ENCODE assay signal across 1 cellular context in the genomic region with DNA sequence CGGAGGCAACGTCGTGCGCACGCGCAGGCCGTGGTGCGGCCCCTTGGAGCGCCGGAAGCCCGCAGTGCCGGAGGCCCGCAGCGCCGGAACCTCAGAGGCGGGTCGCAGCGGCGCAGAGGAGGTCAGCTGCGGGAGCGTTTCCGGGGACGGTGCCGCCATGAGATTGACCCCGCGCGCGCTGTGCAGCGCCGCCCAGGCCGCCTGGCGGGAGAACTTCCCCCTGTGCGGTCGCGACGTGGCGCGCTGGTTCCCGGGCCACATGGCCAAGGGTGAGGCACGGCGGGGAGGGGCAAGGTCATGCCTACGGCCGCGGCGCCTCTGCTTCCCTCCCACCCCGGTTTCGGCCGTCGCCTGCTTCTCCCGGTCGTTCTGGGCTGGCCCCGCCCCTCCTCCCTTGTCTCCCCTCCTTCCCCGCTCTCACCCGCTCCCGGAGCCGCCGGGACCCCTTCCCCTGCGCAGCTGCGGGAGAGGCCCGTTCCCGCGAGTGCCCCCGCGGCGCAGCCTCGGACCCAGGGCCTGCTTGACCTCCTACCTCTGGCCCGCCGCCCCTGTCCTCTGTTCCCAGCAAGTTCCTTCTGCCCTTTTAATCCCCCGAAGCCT.
TF ChIP-seq lines count a peak whose summit lies in the region.

A gene with protein sequence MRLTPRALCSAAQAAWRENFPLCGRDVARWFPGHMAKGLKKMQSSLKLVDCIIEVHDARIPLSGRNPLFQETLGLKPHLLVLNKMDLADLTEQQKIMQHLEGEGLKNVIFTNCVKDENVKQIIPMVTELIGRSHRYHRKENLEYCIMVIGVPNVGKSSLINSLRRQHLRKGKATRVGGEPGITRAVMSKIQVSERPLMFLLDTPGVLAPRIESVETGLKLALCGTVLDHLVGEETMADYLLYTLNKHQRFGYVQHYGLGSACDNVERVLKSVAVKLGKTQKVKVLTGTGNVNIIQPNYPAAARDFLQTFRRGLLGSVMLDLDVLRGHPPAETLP (plus strand): TSS at position 94 of the 600 bp plus-strand sequence. CDS start 64 bp downstream, at position 158.

TF ChIP-seq in K562, 482 proteins besides CTCF, POLR2A, EP300 and RAD21 (continued from another document and continues in another):
- TF ChIP-seq, protein P1, sequence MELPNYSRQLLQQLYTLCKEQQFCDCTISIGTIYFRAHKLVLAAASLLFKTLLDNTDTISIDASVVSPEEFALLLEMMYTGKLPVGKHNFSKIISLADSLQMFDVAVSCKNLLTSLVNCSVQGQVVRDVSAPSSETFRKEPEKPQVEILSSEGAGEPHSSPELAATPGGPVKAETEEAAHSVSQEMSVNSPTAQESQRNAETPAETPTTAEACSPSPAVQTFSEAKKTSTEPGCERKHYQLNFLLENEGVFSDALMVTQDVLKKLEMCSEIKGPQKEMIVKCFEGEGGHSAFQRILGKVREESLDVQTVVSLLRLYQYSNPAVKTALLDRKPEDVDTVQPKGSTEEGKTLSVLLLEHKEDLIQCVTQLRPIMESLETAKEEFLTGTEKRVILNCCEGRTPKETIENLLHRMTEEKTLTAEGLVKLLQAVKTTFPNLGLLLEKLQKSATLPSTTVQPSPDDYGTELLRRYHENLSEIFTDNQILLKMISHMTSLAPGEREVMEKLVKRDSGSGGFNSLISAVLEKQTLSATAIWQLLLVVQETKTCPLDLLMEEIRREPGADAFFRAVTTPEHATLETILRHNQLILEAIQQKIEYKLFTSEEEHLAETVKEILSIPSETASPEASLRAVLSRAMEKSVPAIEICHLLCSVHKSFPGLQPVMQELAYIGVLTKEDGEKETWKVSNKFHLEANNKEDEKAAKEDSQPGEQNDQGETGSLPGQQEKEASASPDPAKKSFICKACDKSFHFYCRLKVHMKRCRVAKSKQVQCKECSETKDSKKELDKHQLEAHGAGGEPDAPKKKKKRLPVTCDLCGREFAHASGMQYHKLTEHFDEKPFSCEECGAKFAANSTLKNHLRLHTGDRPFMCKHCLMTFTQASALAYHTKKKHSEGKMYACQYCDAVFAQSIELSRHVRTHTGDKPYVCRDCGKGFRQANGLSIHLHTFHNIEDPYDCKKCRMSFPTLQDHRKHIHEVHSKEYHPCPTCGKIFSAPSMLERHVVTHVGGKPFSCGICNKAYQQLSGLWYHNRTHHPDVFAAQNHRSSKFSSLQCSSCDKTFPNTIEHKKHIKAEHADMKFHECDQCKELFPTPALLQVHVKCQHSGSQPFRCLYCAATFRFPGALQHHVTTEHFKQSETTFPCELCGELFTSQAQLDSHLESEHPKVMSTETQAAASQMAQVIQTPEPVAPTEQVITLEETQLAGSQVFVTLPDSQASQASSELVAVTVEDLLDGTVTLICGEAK (IDR thresholded peaks at IDR 0.05), result peak; percentile 98
- TF ChIP-seq, protein P1 (CRISPR knock-in tag; IDR thresholded peaks at IDR 0.05), result no peak
- TF ChIP-seq YY1 (IDR thresholded peaks at IDR 0.05; ENCODE audit: borderline replicate concordance in 1 of 3, control insufficient read depth in 1 of 3, extremely low read depth in 1 of 3, insufficient read depth in 3 of 3, insufficient read length in 1 of 3, insufficient replicate concordance in 2 of 3, low read depth in 1 of 3, low read length in 2 of 3) (peak; percentile 56 to 91 (median 90)), ADNP (tag; IDR thresholded peaks at IDR 0.05) (no peak), NUFIP1 (IDR thresholded peaks at IDR 0.05; ENCODE audit: partially characterized antibody) (no peak), NBN (IDR thresholded peaks at IDR 0.05; ENCODE audit: low read depth) (peak; percentile 52; the same call in 1 of the 2 replicates), CREM (IDR thresholded peaks at IDR 0.05; ENCODE audit: low read depth) (peak; percentile 87), ZNF23 (CRISPR knock-in tag; IDR thresholded peaks at IDR 0.05) (no peak), CEBPG (CRISPR knock-in tag; IDR thresholded peaks at IDR 0.05) (no peak), CEBPG (tag; conservative IDR thresholded peaks at IDR 0.05 in 1 of 2, IDR thresholded peaks at IDR 0.05 in 1 of 2) (no peak), HNRNPL (IDR thresholded peaks at IDR 0.05; ENCODE audit: low read depth, low read length) (peak; percentile 95), NR2C1 (IDR thresholded peaks at IDR 0.05) (peak; percentile 96), NR2C1 (tag; IDR thresholded peaks at IDR 0.05) (peak; percentile 98), DACH1 (IDR thresholded peaks at IDR 0.05; ENCODE audit: partially characterized antibody) (no peak), ZNF436 (CRISPR knock-in tag; IDR thresholded peaks at IDR 0.05) (no peak), MYC (IDR thresholded peaks at IDR 0.05; ENCODE audit: low read depth, low read length) (peak; percentile 99), MYC (CRISPR knock-in tag; IDR thresholded peaks at IDR 0.05; ENCODE audit: borderline replicate concordance, low read depth) (peak; percentile 82; the same call in 1 of the 2 replicates), NR2C2 (CRISPR knock-in tag; IDR thresholded peaks at IDR 0.05) (peak; percentile 96), NR2C2 (tag; IDR thresholded peaks at IDR 0.05) (peak; percentile 99), SMARCA5 (IDR thresholded peaks at IDR 0.05) (no peak), CTBP1 (IDR thresholded peaks at IDR 0.05; ENCODE audit: borderline replicate concordance) (peak; percentile 96), ZNF668 (CRISPR knock-in tag; IDR thresholded peaks at IDR 0.05) (no peak), KDM2B (CRISPR knock-in tag; IDR thresholded peaks at IDR 0.05) (no peak), ZNF324 (CRISPR knock-in tag; IDR thresholded peaks at IDR 0.05) (no peak), MAZ (CRISPR knock-in tag; conservative IDR thresholded peaks at IDR 0.05 in 1 of 2, IDR thresholded peaks at IDR 0.05 in 1 of 2) (peak in 1 of 2 experiments; percentile 93), EP400 (IDR thresholded peaks at IDR 0.05) (peak; percentile 98), ZFX (CRISPR knock-in tag; IDR thresholded peaks at IDR 0.05) (peak; percentile 78), NRF1 (conservative IDR thresholded peaks at IDR 0.05 in 1 of 2, IDR thresholded peaks at IDR 0.05 in 1 of 2) (peak; percentile 98), JUND (IDR thresholded peaks at IDR 0.05; ENCODE audit: borderline replicate concordance, low read depth, low read length) (peak; percentile 37; the same call in 1 of the 2 replicates), JUND (tag; IDR thresholded peaks at IDR 0.05; ENCODE audit: borderline replicate concordance, low read depth, low read length) (no peak; the same call in 2 of the 3 replicates), SNIP1 (IDR thresholded peaks at IDR 0.05; ENCODE audit: low read depth) (no peak), DMBX1 (CRISPR knock-in tag; IDR thresholded peaks at IDR 0.05; ENCODE audit: borderline replicate concordance) (no peak), ZNF445 (CRISPR knock-in tag; IDR thresholded peaks at IDR 0.05; ENCODE audit: low read depth) (no peak), FUS (optimal IDR thresholded peaks at IDR 0.05; ENCODE audit: low read depth, low read length) (peak; percentile 36), MTA3 (IDR thresholded peaks at IDR 0.05; ENCODE audit: borderline replicate concordance) (peak; percentile 87; the same call in 1 of the 2 replicates), DNMT1 (IDR thresholded peaks at IDR 0.05) (no peak), ZFP36 (IDR thresholded peaks at IDR 0.05; ENCODE audit: low read depth, low read length, partially characterized antibody) (no peak), RCOR1 (IDR thresholded peaks at IDR 0.05; ENCODE audit: borderline replicate concordance in 1 of 2, low read depth in 2 of 2, low read length in 2 of 2) (0 out of 4 replicates have a peak, but pooled peaks of 1 of the 2 experiments have one; percentile 29), COPS2 (conservative IDR thresholded peaks at IDR 0.05) (no peak), NR3C1 (CRISPR knock-in tag; IDR thresholded peaks at IDR 0.05) (no peak), POLR2H (tag; IDR thresholded peaks at IDR 0.05; ENCODE audit: low read depth) (peak; percentile 56), KAT2B (IDR thresholded peaks at IDR 0.05; ENCODE audit: low read depth, low read length) (no peak), EGR1 (conservative IDR thresholded peaks at IDR 0.05) (peak; percentile 19; the same call in 1 of the 2 replicates), NR1H2 (CRISPR knock-in tag; IDR thresholded peaks at IDR 0.05) (peak; percentile 71; the same call in 1 of the 2 replicates), MEIS2 (IDR thresholded peaks at IDR 0.05; ENCODE audit: partially characterized antibody) (peak; percentile 83), SMAD4 (CRISPR knock-in tag; conservative IDR thresholded peaks at IDR 0.05) (peak; percentile 79), LCOR (CRISPR knock-in tag; IDR thresholded peaks at IDR 0.05) (peak; percentile 70), ZNF644 (tag; IDR thresholded peaks at IDR 0.05; ENCODE audit: low read depth) (no peak), TAF15 (IDR thresholded peaks at IDR 0.05; ENCODE audit: low read depth, low read length) (no peak), SOX6 (IDR thresholded peaks at IDR 0.05) (peak; percentile 66; the same call in 1 of the 2 replicates), SAFB (IDR thresholded peaks at IDR 0.05; ENCODE audit: borderline replicate concordance, low read depth, low read length) (0 out of 2 replicates have a peak, but pooled peaks have one; percentile 48)
- TF ChIP-seq, protein P2, sequence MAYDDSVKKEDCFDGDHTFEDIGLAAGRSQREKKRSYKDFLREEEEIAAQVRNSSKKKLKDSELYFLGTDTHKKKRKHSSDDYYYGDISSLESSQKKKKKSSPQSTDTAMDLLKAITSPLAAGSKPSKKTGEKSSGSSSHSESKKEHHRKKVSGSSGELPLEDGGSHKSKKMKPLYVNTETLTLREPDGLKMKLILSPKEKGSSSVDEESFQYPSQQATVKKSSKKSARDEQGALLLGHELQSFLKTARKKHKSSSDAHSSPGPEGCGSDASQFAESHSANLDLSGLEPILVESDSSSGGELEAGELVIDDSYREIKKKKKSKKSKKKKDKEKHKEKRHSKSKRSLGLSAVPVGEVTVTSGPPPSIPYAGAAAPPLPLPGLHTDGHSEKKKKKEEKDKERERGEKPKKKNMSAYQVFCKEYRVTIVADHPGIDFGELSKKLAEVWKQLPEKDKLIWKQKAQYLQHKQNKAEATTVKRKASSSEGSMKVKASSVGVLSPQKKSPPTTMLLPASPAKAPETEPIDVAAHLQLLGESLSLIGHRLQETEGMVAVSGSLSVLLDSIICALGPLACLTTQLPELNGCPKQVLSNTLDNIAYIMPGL (CRISPR knock-in tag; IDR thresholded peaks at IDR 0.05), result no peak
- TF ChIP-seq, protein P3, sequence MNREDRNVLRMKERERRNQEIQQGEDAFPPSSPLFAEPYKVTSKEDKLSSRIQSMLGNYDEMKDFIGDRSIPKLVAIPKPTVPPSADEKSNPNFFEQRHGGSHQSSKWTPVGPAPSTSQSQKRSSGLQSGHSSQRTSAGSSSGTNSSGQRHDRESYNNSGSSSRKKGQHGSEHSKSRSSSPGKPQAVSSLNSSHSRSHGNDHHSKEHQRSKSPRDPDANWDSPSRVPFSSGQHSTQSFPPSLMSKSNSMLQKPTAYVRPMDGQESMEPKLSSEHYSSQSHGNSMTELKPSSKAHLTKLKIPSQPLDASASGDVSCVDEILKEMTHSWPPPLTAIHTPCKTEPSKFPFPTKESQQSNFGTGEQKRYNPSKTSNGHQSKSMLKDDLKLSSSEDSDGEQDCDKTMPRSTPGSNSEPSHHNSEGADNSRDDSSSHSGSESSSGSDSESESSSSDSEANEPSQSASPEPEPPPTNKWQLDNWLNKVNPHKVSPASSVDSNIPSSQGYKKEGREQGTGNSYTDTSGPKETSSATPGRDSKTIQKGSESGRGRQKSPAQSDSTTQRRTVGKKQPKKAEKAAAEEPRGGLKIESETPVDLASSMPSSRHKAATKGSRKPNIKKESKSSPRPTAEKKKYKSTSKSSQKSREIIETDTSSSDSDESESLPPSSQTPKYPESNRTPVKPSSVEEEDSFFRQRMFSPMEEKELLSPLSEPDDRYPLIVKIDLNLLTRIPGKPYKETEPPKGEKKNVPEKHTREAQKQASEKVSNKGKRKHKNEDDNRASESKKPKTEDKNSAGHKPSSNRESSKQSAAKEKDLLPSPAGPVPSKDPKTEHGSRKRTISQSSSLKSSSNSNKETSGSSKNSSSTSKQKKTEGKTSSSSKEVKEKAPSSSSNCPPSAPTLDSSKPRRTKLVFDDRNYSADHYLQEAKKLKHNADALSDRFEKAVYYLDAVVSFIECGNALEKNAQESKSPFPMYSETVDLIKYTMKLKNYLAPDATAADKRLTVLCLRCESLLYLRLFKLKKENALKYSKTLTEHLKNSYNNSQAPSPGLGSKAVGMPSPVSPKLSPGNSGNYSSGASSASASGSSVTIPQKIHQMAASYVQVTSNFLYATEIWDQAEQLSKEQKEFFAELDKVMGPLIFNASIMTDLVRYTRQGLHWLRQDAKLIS (CRISPR knock-in tag; IDR thresholded peaks at IDR 0.05), result peak; percentile 24; the same call in 1 of the 2 replicates
- TF ChIP-seq, protein P4, sequence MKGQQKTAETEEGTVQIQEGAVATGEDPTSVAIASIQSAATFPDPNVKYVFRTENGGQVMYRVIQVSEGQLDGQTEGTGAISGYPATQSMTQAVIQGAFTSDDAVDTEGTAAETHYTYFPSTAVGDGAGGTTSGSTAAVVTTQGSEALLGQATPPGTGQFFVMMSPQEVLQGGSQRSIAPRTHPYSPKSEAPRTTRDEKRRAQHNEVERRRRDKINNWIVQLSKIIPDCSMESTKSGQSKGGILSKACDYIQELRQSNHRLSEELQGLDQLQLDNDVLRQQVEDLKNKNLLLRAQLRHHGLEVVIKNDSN (CRISPR knock-in tag; IDR thresholded peaks at IDR 0.05), result peak; percentile 81
